Comparison of ENCODE assay signal across 9 cellular contexts in the genomic region with DNA sequence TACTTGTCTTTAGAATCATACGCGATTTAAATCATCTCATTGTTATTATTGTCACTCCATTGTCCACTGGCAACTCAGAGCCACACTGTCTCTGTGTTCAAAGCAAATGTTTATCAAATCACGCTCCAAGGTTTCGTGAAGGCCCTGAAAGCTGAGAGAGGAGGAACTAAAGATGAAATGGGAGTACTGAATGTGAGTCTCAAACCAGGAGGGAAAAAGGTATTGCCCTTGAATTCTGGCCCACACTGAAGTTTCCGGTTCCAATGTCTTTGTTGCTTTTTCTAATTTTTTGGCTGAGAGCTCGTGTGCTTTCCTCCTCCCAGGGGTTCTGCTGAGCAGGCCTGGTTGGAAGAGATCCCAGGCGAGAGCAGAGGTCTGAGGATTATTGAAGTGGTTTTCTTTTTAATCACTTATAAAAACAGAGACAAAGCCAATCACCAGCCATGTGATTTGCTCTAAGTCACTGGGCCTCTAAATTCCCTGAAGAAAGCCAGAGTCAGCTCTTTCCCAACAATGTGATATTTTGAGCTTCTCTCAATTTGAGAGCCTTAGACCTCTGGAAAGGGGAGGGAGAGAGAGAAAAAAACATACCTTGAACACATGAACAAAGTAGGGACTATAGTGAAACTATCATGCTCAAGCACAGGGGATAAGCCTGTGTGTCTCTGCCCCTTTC.
A peak's percentile ranks its signal among the peaks of the same experiment; 100 is the strongest.
DNase-seq lines count a peak whose midpoint lies in the region; ATAC-seq and TF ChIP-seq lines count a peak whose summit lies in the region.
"Had no signal": no experiment of that assay in that cellular context is flagged by ENCODE, and none has a peak within 500 bp of the region (broad histone marks: within the 10 kb centered on the region; RNA-seq: fewer than 3 reads in every experiment).

No MANE protein-coding gene starts in this region.

- H3F3A ChIP-seq in MM.1S (ENCODE audit: insufficient read depth, low read length): no peaks in the 10 kb centered on the region

- H3K4me2 ChIP-seq in MM.1S (ENCODE audit: low read depth, low read length): no peak overlapping the region

- peaks cover 37% of the 10 kb centered on the region for H3K4me1 Mint-ChIP-seq in glutamatergic neuron (ENCODE audit: low read depth, unreplicated experiment)

- H3K36me3 ChIP-seq in psoas muscle (ENCODE audit: insufficient read depth in 1 of 2, low read depth in 1 of 2) (no peaks in the 10 kb centered on the region), MM.1S (replicated peaks; ENCODE audit: insufficient read depth, low read length) (no peaks in the 10 kb centered on the region)

- H3K27me3 Mint-ChIP-seq in glutamatergic neuron (ENCODE audit: unreplicated experiment): peaks cover 3% of the 10 kb centered on the region

- no peaks in the 10 kb centered on the region for H3K27me3 ChIP-seq in psoas muscle (ENCODE audit: insufficient read depth in 3 of 3, low read length in 2 of 3)
- H3K27me3 ChIP-seq in MM.1S (replicated peaks; ENCODE audit: insufficient read depth, low read length): no peaks in the 10 kb centered on the region

- no peaks in the 10 kb centered on the region for H3K9me2 ChIP-seq in MM.1S (replicated peaks; ENCODE audit: insufficient read depth, low read length)

- ATAC-seq in psoas muscle (peak in 3 of 4 donors; percentile 38 to 57 (median 46)), GM21723 (IDR thresholded peaks at IDR 0.05; ENCODE audit: unreplicated experiment) (no peak)

- H3K9ac ChIP-seq in MM.1S (ENCODE audit: low read length): no peak overlapping the region

- H3K4me3 Mint-ChIP-seq in glutamatergic neuron (ENCODE audit: unreplicated experiment): no peak overlapping the region

- peak; percentile 52 for DNase-seq in DMS79 treated with DMSO at 0.1 percent for 48 hours (lab: John Stamatoyannopoulos, UW)
- DNase-seq in SK-N-DZ (ENCODE audit: low spot score): peak; percentile 28
- no peak for DNase-seq in glutamatergic neuron
- DNase-seq in psoas muscle: peak; percentile 43 to 66
- no peak for DNase-seq in MM.1S
- no peak for DNase-seq in OCI-M1 (lab: John Stamatoyannopoulos, UW)
- DNase-seq in NCI-H128 (lab: John Stamatoyannopoulos, UW; ENCODE audit: unreplicated experiment): no peak
- DNase-seq: NCI-H1417 treated with DMSO at 0.1 percent for 48 hours had no signal

- TF ChIP-seq CTCF in glutamatergic neuron (IDR thresholded peaks at IDR 0.05; ENCODE audit: partially characterized antibody, unreplicated experiment): no peak
- TF ChIP-seq CTCF in psoas muscle (IDR thresholded peaks at IDR 0.05): no peak
- no peak for TF ChIP-seq CTCF in MM.1S (IDR thresholded peaks at IDR 0.05; ENCODE audit: low read length)

- H4K20me1 ChIP-seq in MM.1S (ENCODE audit: insufficient read depth, low read length): no peaks in the 10 kb centered on the region

- H3K4me1 ChIP-seq in psoas muscle (no peaks in the 10 kb centered on the region), MM.1S (ENCODE audit: low read length) (no peaks in the 10 kb centered on the region)

- H3K27ac ChIP-seq in psoas muscle: no peak overlapping the region
- no peak overlapping the region for H3K27ac ChIP-seq in MM.1S (ENCODE audit: low read length)

- H3K36me3 Mint-ChIP-seq in glutamatergic neuron (ENCODE audit: unreplicated experiment): no peaks in the 10 kb centered on the region

- H2AFZ ChIP-seq in MM.1S (ENCODE audit: low read length): no peak overlapping the region

- H3K9me3 ChIP-seq in psoas muscle (no peaks in the 10 kb centered on the region), MM.1S (replicated peaks; ENCODE audit: insufficient read depth, low read length) (no peaks in the 10 kb centered on the region)

- H3K79me2 ChIP-seq in MM.1S (ENCODE audit: low read length): no peaks in the 10 kb centered on the region

- peaks cover 3% of the 10 kb centered on the region for H3K9me3 Mint-ChIP-seq in glutamatergic neuron (ENCODE audit: unreplicated experiment)

- intact Hi-C loops in psoas muscle (cut with DNase I): no loop called here

- WGBS in psoas muscle, 3 donors: 52 to 60% (median 54%) methylated on average over 7 of the region's 7 CpGs

- H3K27ac Mint-ChIP-seq in glutamatergic neuron (ENCODE audit: unreplicated experiment): peak overlapping the region; percentile 19

- no peak overlapping the region for H3K4me3 ChIP-seq in psoas muscle
- H3K4me3 ChIP-seq in MM.1S (ENCODE audit: low read length): no peak overlapping the region

Comparison
In these comparisons a context has a peak if more than half of its experiments do, and no peak if none do; other contexts are left out.
1. DNase-seq: peak in DMS79 treated with DMSO at 0.1 percent for 48 hours (single experiment), SK-N-DZ (single experiment) and psoas muscle (2 of 2); none in glutamatergic neuron (single experiment), MM.1S (single experiment), OCI-M1 (single experiment) and NCI-H128 (single experiment).